8 cellular contexts compared by ENCODE assay signal in the genomic region with DNA sequence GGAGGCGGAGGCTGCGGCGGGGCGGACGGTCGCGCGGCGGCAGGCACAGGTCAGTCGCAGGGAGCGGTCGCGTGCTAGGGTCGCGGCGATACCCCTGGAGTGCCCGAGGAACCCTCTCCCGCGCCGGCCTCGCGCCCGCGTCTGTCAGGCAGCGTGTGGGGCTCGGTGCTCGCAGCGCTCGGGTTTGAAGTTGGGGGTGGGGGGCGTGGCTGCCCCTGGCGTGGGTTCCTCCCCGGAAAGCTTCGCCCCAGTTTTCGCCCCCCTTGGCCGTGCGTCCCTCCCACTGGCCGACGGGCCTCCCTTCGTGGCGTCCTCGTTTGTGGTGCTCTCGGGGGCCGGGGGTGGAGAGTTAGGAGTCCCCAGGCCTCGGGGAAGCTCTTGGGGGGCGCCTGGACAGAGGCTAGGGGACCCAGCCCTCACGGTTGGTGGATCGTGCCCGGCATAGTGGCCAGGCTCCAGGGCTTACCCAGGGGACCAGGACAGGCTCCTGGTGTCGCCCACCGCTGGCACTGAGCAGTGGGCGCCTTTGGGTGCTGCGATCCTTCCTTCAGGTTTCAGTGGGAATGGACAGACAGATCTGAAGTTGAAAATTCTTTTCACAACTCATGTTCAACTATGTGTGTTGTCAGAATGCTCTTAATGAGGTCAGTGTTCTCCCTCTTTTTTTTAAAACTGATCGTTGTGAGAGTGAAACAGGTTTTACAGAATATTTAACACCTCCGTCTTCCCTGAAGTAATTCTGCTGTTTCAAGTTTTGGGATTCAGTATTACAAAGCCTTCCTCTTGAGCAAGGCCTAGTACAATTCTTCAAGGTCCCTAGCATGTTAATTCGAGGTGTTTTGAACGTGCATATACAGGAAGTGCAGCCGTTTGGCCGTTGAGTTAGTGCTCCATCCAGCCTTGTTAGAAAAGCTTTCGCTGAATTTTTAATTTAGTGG. TPM values are rescaled to one million over a fixed set of nuclear protein-coding genes. Genes with fewer than 3 reads are reported as not detected.
DNase-seq lines count a peak whose midpoint lies in the region; ATAC-seq and TF ChIP-seq lines count a peak whose summit lies in the region.

No MANE protein-coding gene starts in this region.

- H3K4me1 Mint-ChIP-seq in effector memory CD8-positive, alpha-beta T cell (ENCODE audit: low read depth in 2 of 2) = peaks cover 21 to 35% of the 10 kb centered on the region in 2 donors
- H3K4me1 Mint-ChIP-seq in natural killer cell = peaks cover 33 to 38% of the 10 kb centered on the region in 2 donors

- intact Hi-C loops in natural killer cell (cut with micrococcal nuclease) = loop anchor here (1.0 to 10.0 kb wide), 5 partner anchors 139 to 436 kb away; a partner anchor contains a TSS

- peak; percentile 68 for DNase-seq in DMS53 (lab: John Stamatoyannopoulos, UW)
- peak; percentile 62 for DNase-seq in KBM-7
- peak; percentile 47 to 64 for DNase-seq in activated CD4-positive, alpha-beta T cell treated with anti-CD3 and anti-CD28 coated beads for 4 hours
- DNase-seq in effector memory CD8-positive, alpha-beta T cell = peak; percentile 5 to 43 (median 42)
- no peak for DNase-seq in natural killer cell
- DNase-seq in thoracic aorta (ENCODE audit: low spot score) = no peak

- H3K9me3 ChIP-seq in thoracic aorta = no peaks in the 10 kb centered on the region

- peak overlapping the region; percentile 80 for H3K4me3 ChIP-seq in thoracic aorta

- no peaks in the 10 kb centered on the region for H3K27me3 ChIP-seq in thoracic aorta (replicated peaks; ENCODE audit: insufficient read depth)

- peaks cover 2 to 14% of the 10 kb centered on the region in 2 donors for H3K4me1 ChIP-seq in thoracic aorta (ENCODE audit: control insufficient read depth in 1 of 2, low read depth in 2 of 2)

- peak; percentile 37 for ATAC-seq in GM19438 (IDR thresholded peaks at IDR 0.05; ENCODE audit: low read depth, unreplicated experiment)
- peak; percentile 38 for ATAC-seq in effector memory CD8-positive, alpha-beta T cell (replicated peaks)
- ATAC-seq in natural killer cell = peak; percentile 24 to 48 (median 30)
- no peak for ATAC-seq in thoracic aorta (ENCODE audit: insufficient number of reproducible peaks, low FRiP score, low read depth)
- no peak for ATAC-seq in GM19324 (IDR thresholded peaks at IDR 0.05; ENCODE audit: low FRiP score, unreplicated experiment)

- no peaks in the 10 kb centered on the region for H3K36me3 ChIP-seq in thoracic aorta

- in situ Hi-C loops in KBM-7 (cut with MboI; ENCODE audit: low pct_unique_long_range_greater_than_20kb, low sequenced_read_pairs) = no loop called here

- H3K36me3 Mint-ChIP-seq in effector memory CD8-positive, alpha-beta T cell (ENCODE audit: insufficient read depth) = peaks cover 10% of the 10 kb centered on the region
- H3K36me3 Mint-ChIP-seq in natural killer cell = no peaks in the 10 kb centered on the region

- H3K27me3 Mint-ChIP-seq in effector memory CD8-positive, alpha-beta T cell = peaks cover 0 to 19% of the 10 kb centered on the region in 2 donors
- peaks cover 17 to 23% of the 10 kb centered on the region in 2 donors for H3K27me3 Mint-ChIP-seq in natural killer cell (ENCODE audit: low read depth in 2 of 2)

- no peak for TF ChIP-seq CTCF in natural killer cell (IDR thresholded peaks at IDR 0.05)
- no peak for TF ChIP-seq CTCF in thoracic aorta (IDR thresholded peaks at IDR 0.05)

- H3K27ac Mint-ChIP-seq in effector memory CD8-positive, alpha-beta T cell = peak overlapping the region; percentile 95 to 96
- peak overlapping the region; percentile 88 to 98 for H3K27ac Mint-ChIP-seq in natural killer cell

- H3K4me3 Mint-ChIP-seq in effector memory CD8-positive, alpha-beta T cell = peak overlapping the region; percentile 95 to 96
- peak overlapping the region; percentile 99 for H3K4me3 Mint-ChIP-seq in natural killer cell

- no peaks in the 10 kb centered on the region for H3K9me3 Mint-ChIP-seq in effector memory CD8-positive, alpha-beta T cell
- H3K9me3 Mint-ChIP-seq in natural killer cell = no peaks in the 10 kb centered on the region

- H3K27ac ChIP-seq in thoracic aorta = peak overlapping the region; percentile 73 to 83

RNA-seq across cellular contexts. Expression of a gene that starts 0.6 kb away (rescaled TPM):
- total RNA-seq in natural killer cell (10 to 100 TPM; 27.3 to 40.0 (median 33.4) TPM), thoracic aorta (10 to 100 TPM; 47.1 to 54.2 TPM)

Comparison
In these comparisons a context has a peak if more than half of its experiments do, and no peak if none do; other contexts are left out.
1. DNase-seq: peak in DMS53 (single experiment), KBM-7 (single experiment), activated CD4-positive, alpha-beta T cell treated with anti-CD3 and anti-CD28 coated beads for 4 hours (2 of 2) and effector memory CD8-positive, alpha-beta T cell (3 of 3); none in natural killer cell (single experiment) and thoracic aorta (single experiment).
2. ATAC-seq: peak in GM19438 (single experiment), effector memory CD8-positive, alpha-beta T cell (single experiment) and natural killer cell (3 of 3); none in thoracic aorta (single experiment) and GM19324 (single experiment).